ENCODE assay signal across 1 cellular context in genomic region chr11:124752471-124753100, GRCh38.
TF ChIP-seq lines count a peak whose summit lies in the region.

No MANE protein-coding gene starts in this region.

TF ChIP-seq in HepG2, 621 proteins besides CTCF, POLR2A, EP300 and RAD21:
- TF ChIP-seq AFF4 (CRISPR knock-in tag; IDR thresholded peaks at IDR 0.05) (no peak), ZFP91 (CRISPR knock-in tag; IDR thresholded peaks at IDR 0.05; ENCODE audit: borderline replicate concordance) (no peak), ZNF512 (CRISPR knock-in tag; IDR thresholded peaks at IDR 0.05) (no peak), PCBP1 (IDR thresholded peaks at IDR 0.05; ENCODE audit: borderline replicate concordance, low read depth, low read length) (no peak), RXRA (CRISPR knock-in tag; IDR thresholded peaks at IDR 0.05) (no peak), ZNF362 (CRISPR knock-in tag; IDR thresholded peaks at IDR 0.05; ENCODE audit: borderline replicate concordance) (no peak), KDM4B (CRISPR knock-in tag; IDR thresholded peaks at IDR 0.05) (no peak), ELF3 (CRISPR knock-in tag; IDR thresholded peaks at IDR 0.05) (no peak), ZNF280D (CRISPR knock-in tag; IDR thresholded peaks at IDR 0.05) (no peak), USF2 (IDR thresholded peaks at IDR 0.05; ENCODE audit: low read depth, low read length) (no peak), USF2 (CRISPR knock-in tag; IDR thresholded peaks at IDR 0.05; ENCODE audit: borderline replicate concordance) (no peak), ZNF776 (CRISPR knock-in tag; IDR thresholded peaks at IDR 0.05) (no peak)
